Comparison of ENCODE assay signal across 1 cellular context in the genomic region with DNA sequence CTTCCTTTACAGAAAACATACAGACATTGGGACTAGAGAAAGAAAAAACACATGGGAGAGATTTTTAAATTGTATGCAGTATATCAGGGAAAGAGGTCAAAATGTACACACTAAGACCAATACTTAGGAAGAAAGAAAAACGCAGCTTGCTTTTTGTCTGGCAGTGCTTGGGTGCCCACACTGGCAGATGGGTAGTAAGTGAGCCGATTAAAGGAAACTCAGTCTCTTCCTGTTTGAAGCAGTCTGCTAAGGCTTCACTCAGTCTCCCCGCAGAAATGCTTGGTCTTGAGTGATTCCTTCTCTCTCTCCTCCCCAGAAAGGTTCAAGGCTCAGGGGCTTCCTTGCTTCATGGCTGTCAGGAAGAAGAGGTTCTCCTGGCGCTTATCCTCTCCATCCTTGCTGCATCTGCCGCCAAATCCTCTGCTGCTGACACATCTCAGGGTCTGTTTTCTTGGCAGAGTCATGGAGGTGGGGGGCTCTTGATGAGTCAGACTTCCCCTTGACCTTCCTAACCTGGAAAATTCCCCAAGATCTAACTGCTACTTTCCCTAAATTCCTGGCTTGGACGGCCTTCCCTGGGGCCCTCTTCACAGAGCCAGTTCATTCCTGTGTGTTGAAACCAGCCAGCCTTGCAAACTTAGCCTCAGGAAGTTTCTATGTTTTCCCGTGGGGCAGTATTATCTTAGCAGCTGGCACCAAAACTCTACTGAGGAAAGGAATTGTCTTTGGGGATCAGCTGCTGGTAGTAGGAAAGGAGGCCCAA.
TF ChIP-seq lines count a peak whose summit lies in the region.

No MANE protein-coding gene starts in this region.

TF ChIP-seq in GM23338, 12 proteins besides CTCF, POLR2A, EP300 and RAD21 (continued from another document):
- TF ChIP-seq, protein P1, sequence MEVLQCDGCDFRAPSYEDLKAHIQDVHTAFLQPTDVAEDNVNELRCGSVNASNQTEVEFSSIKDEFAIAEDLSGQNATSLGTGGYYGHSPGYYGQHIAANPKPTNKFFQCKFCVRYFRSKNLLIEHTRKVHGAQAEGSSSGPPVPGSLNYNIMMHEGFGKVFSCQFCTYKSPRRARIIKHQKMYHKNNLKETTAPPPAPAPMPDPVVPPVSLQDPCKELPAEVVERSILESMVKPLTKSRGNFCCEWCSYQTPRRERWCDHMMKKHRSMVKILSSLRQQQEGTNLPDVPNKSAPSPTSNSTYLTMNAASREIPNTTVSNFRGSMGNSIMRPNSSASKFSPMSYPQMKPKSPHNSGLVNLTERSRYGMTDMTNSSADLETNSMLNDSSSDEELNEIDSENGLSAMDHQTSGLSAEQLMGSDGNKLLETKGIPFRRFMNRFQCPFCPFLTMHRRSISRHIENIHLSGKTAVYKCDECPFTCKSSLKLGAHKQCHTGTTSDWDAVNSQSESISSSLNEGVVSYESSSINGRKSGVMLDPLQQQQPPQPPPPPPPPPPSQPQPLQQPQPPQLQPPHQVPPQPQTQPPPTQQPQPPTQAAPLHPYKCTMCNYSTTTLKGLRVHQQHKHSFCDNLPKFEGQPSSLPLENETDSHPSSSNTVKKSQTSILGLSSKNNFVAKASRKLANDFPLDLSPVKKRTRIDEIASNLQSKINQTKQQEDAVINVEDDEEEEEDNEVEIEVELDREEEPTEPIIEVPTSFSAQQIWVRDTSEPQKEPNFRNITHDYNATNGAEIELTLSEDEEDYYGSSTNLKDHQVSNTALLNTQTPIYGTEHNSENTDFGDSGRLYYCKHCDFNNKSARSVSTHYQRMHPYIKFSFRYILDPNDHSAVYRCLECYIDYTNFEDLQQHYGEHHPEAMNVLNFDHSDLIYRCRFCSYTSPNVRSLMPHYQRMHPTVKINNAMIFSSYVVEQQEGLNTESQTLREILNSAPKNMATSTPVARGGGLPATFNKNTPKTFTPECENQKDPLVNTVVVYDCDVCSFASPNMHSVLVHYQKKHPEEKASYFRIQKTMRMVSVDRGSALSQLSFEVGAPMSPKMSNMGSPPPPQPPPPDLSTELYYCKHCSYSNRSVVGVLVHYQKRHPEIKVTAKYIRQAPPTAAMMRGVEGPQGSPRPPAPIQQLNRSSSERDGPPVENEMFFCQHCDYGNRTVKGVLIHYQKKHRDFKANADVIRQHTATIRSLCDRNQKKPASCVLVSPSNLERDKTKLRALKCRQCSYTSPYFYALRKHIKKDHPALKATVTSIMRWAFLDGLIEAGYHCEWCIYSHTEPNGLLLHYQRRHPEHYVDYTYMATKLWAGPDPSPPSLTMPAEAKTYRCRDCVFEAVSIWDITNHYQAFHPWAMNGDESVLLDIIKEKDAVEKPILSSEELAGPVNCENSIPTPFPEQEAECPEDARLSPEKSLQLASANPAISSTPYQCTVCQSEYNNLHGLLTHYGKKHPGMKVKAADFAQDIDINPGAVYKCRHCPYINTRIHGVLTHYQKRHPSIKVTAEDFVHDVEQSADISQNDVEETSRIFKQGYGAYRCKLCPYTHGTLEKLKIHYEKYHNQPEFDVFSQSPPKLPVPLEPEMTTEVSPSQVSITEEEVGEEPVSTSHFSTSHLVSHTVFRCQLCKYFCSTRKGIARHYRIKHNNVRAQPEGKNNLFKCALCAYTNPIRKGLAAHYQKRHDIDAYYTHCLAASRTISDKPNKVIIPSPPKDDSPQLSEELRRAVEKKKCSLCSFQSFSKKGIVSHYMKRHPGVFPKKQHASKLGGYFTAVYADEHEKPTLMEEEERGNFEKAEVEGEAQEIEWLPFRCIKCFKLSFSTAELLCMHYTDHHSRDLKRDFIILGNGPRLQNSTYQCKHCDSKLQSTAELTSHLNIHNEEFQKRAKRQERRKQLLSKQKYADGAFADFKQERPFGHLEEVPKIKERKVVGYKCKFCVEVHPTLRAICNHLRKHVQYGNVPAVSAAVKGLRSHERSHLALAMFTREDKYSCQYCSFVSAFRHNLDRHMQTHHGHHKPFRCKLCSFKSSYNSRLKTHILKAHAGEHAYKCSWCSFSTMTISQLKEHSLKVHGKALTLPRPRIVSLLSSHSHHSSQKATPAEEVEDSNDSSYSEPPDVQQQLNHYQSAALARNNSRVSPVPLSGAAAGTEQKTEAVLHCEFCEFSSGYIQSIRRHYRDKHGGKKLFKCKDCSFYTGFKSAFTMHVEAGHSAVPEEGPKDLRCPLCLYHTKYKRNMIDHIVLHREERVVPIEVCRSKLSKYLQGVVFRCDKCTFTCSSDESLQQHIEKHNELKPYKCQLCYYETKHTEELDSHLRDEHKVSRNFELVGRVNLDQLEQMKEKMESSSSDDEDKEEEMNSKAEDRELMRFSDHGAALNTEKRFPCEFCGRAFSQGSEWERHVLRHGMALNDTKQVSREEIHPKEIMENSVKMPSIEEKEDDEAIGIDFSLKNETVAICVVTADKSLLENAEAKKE (CRISPR knock-in tag; IDR thresholded peaks at IDR 0.05), result no peak
- TF ChIP-seq POLR2AphosphoS5 (IDR thresholded peaks at IDR 0.05; ENCODE audit: low read depth), result no peak
- TF ChIP-seq JUNB (IDR thresholded peaks at IDR 0.05; ENCODE audit: unreplicated experiment), result no peak
- no peak for TF ChIP-seq EZH2phosphoT487 (IDR thresholded peaks at IDR 0.05; ENCODE audit: unreplicated experiment)
- TF ChIP-seq STAT1 (IDR thresholded peaks at IDR 0.05; ENCODE audit: unreplicated experiment), result no peak
- TF ChIP-seq CREB1 (CRISPR knock-in tag; IDR thresholded peaks at IDR 0.05; ENCODE audit: low read depth), result no peak
- TF ChIP-seq, protein P2, sequence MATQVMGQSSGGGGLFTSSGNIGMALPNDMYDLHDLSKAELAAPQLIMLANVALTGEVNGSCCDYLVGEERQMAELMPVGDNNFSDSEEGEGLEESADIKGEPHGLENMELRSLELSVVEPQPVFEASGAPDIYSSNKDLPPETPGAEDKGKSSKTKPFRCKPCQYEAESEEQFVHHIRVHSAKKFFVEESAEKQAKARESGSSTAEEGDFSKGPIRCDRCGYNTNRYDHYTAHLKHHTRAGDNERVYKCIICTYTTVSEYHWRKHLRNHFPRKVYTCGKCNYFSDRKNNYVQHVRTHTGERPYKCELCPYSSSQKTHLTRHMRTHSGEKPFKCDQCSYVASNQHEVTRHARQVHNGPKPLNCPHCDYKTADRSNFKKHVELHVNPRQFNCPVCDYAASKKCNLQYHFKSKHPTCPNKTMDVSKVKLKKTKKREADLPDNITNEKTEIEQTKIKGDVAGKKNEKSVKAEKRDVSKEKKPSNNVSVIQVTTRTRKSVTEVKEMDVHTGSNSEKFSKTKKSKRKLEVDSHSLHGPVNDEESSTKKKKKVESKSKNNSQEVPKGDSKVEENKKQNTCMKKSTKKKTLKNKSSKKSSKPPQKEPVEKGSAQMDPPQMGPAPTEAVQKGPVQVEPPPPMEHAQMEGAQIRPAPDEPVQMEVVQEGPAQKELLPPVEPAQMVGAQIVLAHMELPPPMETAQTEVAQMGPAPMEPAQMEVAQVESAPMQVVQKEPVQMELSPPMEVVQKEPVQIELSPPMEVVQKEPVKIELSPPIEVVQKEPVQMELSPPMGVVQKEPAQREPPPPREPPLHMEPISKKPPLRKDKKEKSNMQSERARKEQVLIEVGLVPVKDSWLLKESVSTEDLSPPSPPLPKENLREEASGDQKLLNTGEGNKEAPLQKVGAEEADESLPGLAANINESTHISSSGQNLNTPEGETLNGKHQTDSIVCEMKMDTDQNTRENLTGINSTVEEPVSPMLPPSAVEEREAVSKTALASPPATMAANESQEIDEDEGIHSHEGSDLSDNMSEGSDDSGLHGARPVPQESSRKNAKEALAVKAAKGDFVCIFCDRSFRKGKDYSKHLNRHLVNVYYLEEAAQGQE (IDR thresholded peaks at IDR 0.05; ENCODE audit: unreplicated experiment), result no peak
- no peak for TF ChIP-seq ZNF114 (CRISPR knock-in tag; IDR thresholded peaks at IDR 0.05)
- TF ChIP-seq, protein P3, sequence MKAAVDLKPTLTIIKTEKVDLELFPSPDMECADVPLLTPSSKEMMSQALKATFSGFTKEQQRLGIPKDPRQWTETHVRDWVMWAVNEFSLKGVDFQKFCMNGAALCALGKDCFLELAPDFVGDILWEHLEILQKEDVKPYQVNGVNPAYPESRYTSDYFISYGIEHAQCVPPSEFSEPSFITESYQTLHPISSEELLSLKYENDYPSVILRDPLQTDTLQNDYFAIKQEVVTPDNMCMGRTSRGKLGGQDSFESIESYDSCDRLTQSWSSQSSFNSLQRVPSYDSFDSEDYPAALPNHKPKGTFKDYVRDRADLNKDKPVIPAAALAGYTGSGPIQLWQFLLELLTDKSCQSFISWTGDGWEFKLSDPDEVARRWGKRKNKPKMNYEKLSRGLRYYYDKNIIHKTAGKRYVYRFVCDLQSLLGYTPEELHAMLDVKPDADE (IDR thresholded peaks at IDR 0.05), result no peak
